ENCODE assay signal across 1 cellular context in the genomic region with DNA sequence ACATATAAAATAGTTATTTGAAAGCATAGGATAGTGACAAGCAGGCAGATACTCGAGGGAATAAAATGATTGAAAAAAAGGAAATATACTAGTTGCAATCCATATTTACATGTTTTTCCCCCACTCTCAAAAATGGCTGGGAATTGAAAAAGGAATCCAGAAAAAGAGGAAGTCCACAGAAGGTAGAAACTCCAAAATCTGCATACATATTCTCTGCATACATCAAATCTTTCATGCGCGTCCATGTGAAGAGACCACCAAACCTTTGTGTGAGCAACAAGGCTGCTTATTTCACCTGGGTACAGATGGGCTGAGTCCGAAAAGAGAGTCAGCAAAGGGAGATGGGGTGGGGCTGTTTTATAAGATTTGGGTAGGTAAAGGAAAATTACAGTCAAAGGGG. TPM values are rescaled to one million over a fixed set of nuclear protein-coding genes. Genes with fewer than 3 reads are reported as not detected.
"Had no signal": no experiment of that assay in that cellular context is flagged by ENCODE, and none has a peak within 500 bp of the region (broad histone marks: within the 10 kb centered on the region; RNA-seq: fewer than 3 reads in every experiment).

No MANE protein-coding gene starts in this region.

RNA-seq across cellular contexts. Expression of gene QPCT, which starts 36.4 kb away (rescaled TPM):
- total RNA-seq: H4 had no signal
